ENCODE assay signal across 10 cellular contexts in genomic region chr7:131604841-131605279, GRCh38. TPM values are rescaled to one million over a fixed set of nuclear protein-coding genes. Genes with fewer than 3 reads are reported as not detected.
DNase-seq lines count a peak whose midpoint lies in the region; TF ChIP-seq lines count a peak whose summit lies in the region.
"Had no signal": no experiment of that assay in that cellular context is flagged by ENCODE, and none has a peak within 500 bp of the region (broad histone marks: within the 10 kb centered on the region; RNA-seq: fewer than 3 reads in every experiment).

No MANE protein-coding gene starts in this region.

- no peak overlapping the region for H3K4me3 ChIP-seq in epithelial cell of esophagus (ENCODE audit: low read length)
- H3K4me3 ChIP-seq: esophagus squamous epithelium had no signal

- H3K9me3 Mint-ChIP-seq in neural crest cell = no peaks in the 10 kb centered on the region
- H3K9me3 Mint-ChIP-seq: activated T-cell treated with anti-CD3 and anti-CD28 coated beads, Interleukin-2, amount 50 U/mL, for 24 hours had no signal

- TF ChIP-seq CTCF in epithelial cell of esophagus (IDR thresholded peaks at IDR 0.05; ENCODE audit: insufficient read depth, low read depth, low read length, missing control alignments) (no peak), neural crest cell (conservative IDR thresholded peaks at IDR 0.05) (no peak)

- no peaks in the 10 kb centered on the region for H3K36me3 Mint-ChIP-seq in neural crest cell (ENCODE audit: low read depth)

- in situ Hi-C loops in ACHN (cut with HindIII; ENCODE audit: low pct_ligation_motif_present, low pct_unique_long_range_greater_than_20kb, low sequenced_read_pairs) = no loop called here

- H3K27ac Mint-ChIP-seq in neural crest cell (ENCODE audit: unreplicated experiment) = peak overlapping the region; percentile 91
- H3K27ac Mint-ChIP-seq: activated T-cell treated with anti-CD3 and anti-CD28 coated beads, Interleukin-2, amount 50 U/mL, for 24 hours had no signal

- H3K4me3 Mint-ChIP-seq in neural crest cell = no peak overlapping the region
- H3K4me3 Mint-ChIP-seq: activated T-cell treated with anti-CD3 and anti-CD28 coated beads, Interleukin-2, amount 50 U/mL, for 24 hours had no signal

- DNase-seq in ELR (ENCODE audit: low read depth) = peak; percentile 97
- peak; percentile 18 for DNase-seq in NCI-H526 treated with DMSO at 0.1 percent for 48 hours (lab: John Stamatoyannopoulos, UW)
- peak; percentile 15 for DNase-seq in epithelial cell of esophagus (ENCODE audit: low read depth)
- no peak for DNase-seq in neural crest cell (ENCODE audit: low read depth, low spot score)
- DNase-seq in ACHN = no peak
- DNase-seq in globus pallidus (ENCODE audit: low spot score) = no peak
- DNase-seq in activated naive CD4-positive, alpha-beta T cell (lab: John Stamatoyannopoulos, UW) = no peak
- no peak for DNase-seq in AML-193 (lab: John Stamatoyannopoulos, UW)
- DNase-seq: activated T-cell treated with anti-CD3 and anti-CD28 coated beads, Interleukin-2, amount 50 U/mL, for 24 hours; esophagus squamous epithelium had no signal

- peaks cover 67% of the 10 kb centered on the region for H3K4me1 Mint-ChIP-seq in neural crest cell

- H3K27me3 Mint-ChIP-seq in neural crest cell (ENCODE audit: low read depth) = peaks cover 88% of the 10 kb centered on the region

RNA-seq across cellular contexts. Expression of gene PODXL, which starts 48.4 kb away (rescaled TPM):
- 21.4 and 22.5 TPM in 2 replicates for total RNA-seq in neural crest cell

Comparison
In these comparisons a context has a peak if more than half of its experiments do, and no peak if none do; other contexts are left out.
1. DNase-seq: peak in ELR (single experiment), NCI-H526 treated with DMSO at 0.1 percent for 48 hours (single experiment) and epithelial cell of esophagus (single experiment); none in neural crest cell (single experiment), ACHN (single experiment), globus pallidus (single experiment), activated naive CD4-positive, alpha-beta T cell (0 of 4) and AML-193 (0 of 2).